In genomic region chr3:119628816-119629445, GRCh38 we compare ENCODE assay signal across 1 cellular context.
A peak's percentile ranks its signal among the peaks of the same experiment; 100 is the strongest.
TF ChIP-seq lines count a peak whose summit lies in the region.

No MANE protein-coding gene starts in this region.

TF ChIP-seq in GM12878, 131 proteins besides CTCF, POLR2A, EP300 and RAD21 (continued from another document):
- TF ChIP-seq REST (IDR thresholded peaks at IDR 0.05; ENCODE audit: low read depth, low read length), result no peak
- TF ChIP-seq CREB1 (IDR thresholded peaks at IDR 0.05; ENCODE audit: low read depth), result 0 out of 2 replicates have a peak, but pooled peaks have one; percentile 7
- peak; percentile 81 for TF ChIP-seq TCF7 (IDR thresholded peaks at IDR 0.05; ENCODE audit: borderline replicate concordance)
- peak; percentile 10; the same call in 1 of the 2 replicates for TF ChIP-seq MTA2 (IDR thresholded peaks at IDR 0.05; ENCODE audit: low read depth)
- TF ChIP-seq, protein P1, sequence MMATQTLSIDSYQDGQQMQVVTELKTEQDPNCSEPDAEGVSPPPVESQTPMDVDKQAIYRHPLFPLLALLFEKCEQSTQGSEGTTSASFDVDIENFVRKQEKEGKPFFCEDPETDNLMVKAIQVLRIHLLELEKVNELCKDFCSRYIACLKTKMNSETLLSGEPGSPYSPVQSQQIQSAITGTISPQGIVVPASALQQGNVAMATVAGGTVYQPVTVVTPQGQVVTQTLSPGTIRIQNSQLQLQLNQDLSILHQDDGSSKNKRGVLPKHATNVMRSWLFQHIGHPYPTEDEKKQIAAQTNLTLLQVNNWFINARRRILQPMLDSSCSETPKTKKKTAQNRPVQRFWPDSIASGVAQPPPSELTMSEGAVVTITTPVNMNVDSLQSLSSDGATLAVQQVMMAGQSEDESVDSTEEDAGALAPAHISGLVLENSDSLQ (IDR thresholded peaks at IDR 0.05), result peak; percentile 80
TF ChIP-seq in GM12878: peak in this region for 26.
